ENCODE assay signal across 8 cellular contexts in the genomic region with DNA sequence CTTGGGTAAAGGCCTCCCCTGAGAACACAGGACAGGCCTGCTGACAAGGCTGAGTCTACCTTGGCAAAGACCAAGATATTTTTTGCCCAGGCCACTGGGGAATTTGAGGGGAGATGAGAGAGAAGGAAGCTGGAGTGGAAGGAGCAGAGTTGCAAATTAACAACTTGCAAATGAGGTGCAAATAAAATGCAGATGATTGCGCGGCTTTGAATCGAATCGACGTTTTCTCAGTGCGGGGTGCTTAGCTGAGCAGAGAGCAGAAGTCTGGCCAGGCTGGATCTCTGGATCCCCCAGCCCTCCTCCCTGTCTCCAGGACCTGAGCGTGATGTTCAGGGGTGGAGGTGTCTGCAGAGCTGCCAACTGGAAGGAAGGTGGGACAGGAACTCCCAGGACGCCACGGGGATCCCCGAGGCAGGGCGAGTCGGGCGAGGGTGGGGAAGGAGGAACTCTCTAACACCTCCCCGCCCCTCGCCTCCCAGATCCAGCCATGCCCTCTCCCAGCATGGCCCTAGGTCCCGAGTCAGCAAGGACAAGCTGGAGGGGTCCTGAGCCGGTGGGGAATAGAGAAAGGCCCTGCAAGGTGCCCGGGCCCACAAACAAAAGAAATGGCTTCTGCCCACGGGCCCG. TPM values are rescaled to one million over a fixed set of nuclear protein-coding genes. Genes with fewer than 3 reads are reported as not detected.
DNase-seq lines count a peak whose midpoint lies in the region; ATAC-seq and TF ChIP-seq lines count a peak whose summit lies in the region.

No MANE protein-coding gene starts in this region.

- peak overlapping the region; percentile 48 for H3K27ac Mint-ChIP-seq in neural progenitor cell

- no peaks in the 10 kb centered on the region for H3K79me2 ChIP-seq in neural progenitor cell (ENCODE audit: low read depth)

- peak overlapping the region; percentile 51 to 64 for H3K4me3 ChIP-seq in Panc1 (ENCODE audit: low read depth in 2 of 2, low read length in 2 of 2)
- H3K4me3 ChIP-seq in epithelial cell of esophagus (ENCODE audit: low read length) = peak overlapping the region; percentile 37
- peak overlapping the region; percentile 77 for H3K4me3 ChIP-seq in neural progenitor cell

- H3K9me3 Mint-ChIP-seq in neural progenitor cell = no peaks in the 10 kb centered on the region

- BruUV-seq in Panc1 (replicated peaks; lab: Mats Ljungman, UMichigan) = no TSS peak

- H2AFZ ChIP-seq in neural progenitor cell (replicated peaks) = peak overlapping the region; percentile 99

- TF ChIP-seq CTCF in 22Rv1 (IDR thresholded peaks at IDR 0.05) = no peak
- no peak for TF ChIP-seq CTCF in Panc1 (IDR thresholded peaks at IDR 0.05)
- TF ChIP-seq CTCF in epithelial cell of esophagus (IDR thresholded peaks at IDR 0.05; ENCODE audit: insufficient read depth, low read depth, low read length, missing control alignments) = no peak
- no peak for TF ChIP-seq CTCF in neural progenitor cell (IDR thresholded peaks at IDR 0.05)

- peaks cover 8% of the 10 kb centered on the region for H3K27me3 Mint-ChIP-seq in neural progenitor cell (ENCODE audit: insufficient read depth, low read depth)

- no peaks in the 10 kb centered on the region for H4K20me1 ChIP-seq in neural progenitor cell (ENCODE audit: low read depth)

- in situ Hi-C loops in Panc1 (cut with HindIII; ENCODE audit: low pct_unique_long_range_greater_than_20kb, low sequenced_read_pairs) = no loop called here

- no peaks in the 10 kb centered on the region for H3K36me3 Mint-ChIP-seq in neural progenitor cell

- CTCF ChIA-PET in Panc1 (lab: Charles Lee) = interaction anchor here (0.8 kb wide), 1 partner anchor 57 kb away, joined by 5 read pairs; no protein-coding TSS in a partner anchor

- ATAC-seq in Panc1 (peak; percentile 11), GM21576 (IDR thresholded peaks at IDR 0.05; ENCODE audit: unreplicated experiment) (no peak)

- peaks cover 13% of the 10 kb centered on the region for H3K4me1 Mint-ChIP-seq in neural progenitor cell

- POLR2A ChIA-PET in Panc1 (lab: Charles Lee) = no interaction called here

- H3K27me3 ChIP-seq in Panc1 (ENCODE audit: control insufficient read depth, insufficient read depth, low read length) (no peaks in the 10 kb centered on the region; the same call in 1 of the 2 replicates), neural progenitor cell (peaks cover 3% of the 10 kb centered on the region)

- H3K36me3 ChIP-seq in Panc1 (ENCODE audit: control insufficient read depth, insufficient read depth, low read length) (no peaks in the 10 kb centered on the region), neural progenitor cell (no peaks in the 10 kb centered on the region)

- peak overlapping the region; percentile 84 for H3K4me3 Mint-ChIP-seq in neural progenitor cell

- peak overlapping the region; percentile 49 for H3K27ac ChIP-seq in 22Rv1
- peak overlapping the region; percentile 21; the same call in 1 of the 2 replicates for H3K27ac ChIP-seq in Panc1 (ENCODE audit: low read length)
- H3K27ac ChIP-seq in neural progenitor cell = no peak overlapping the region

- peaks cover 5% of the 10 kb centered on the region for H3F3A ChIP-seq in neural progenitor cell (ENCODE audit: low read depth)

- H3K4me2 ChIP-seq in neural progenitor cell = peak overlapping the region; percentile 99

- H3K9me3 ChIP-seq in Panc1 (ENCODE audit: control insufficient read depth, insufficient read depth, low read depth, low read length) = no peaks in the 10 kb centered on the region
- no peaks in the 10 kb centered on the region for H3K9me3 ChIP-seq in neural progenitor cell (ENCODE audit: low read depth)

- DNase-seq in GM19238 (ENCODE audit: insufficient read length, low spot score) (peak; percentile 13), Panc1 (ENCODE audit: low read depth, low spot score) (no peak), epithelial cell of esophagus (ENCODE audit: low read depth) (no peak), neural progenitor cell (ENCODE audit: low spot score) (no peak), NCI-H345 treated with DMSO at 0.1 percent for 48 hours (lab: John Stamatoyannopoulos, UW; ENCODE audit: unreplicated experiment) (no peak), NOMO-1 treated with dmso at 0.1 percent for 144 hours (lab: John Stamatoyannopoulos, UW; ENCODE audit: unreplicated experiment) (no peak)

- no peak overlapping the region for H3K9ac ChIP-seq in neural progenitor cell

- intact Hi-C loops in Panc1 (cut with micrococcal nuclease; ENCODE audit: unreplicated experiment) = no loop called here

- H3K4me1 ChIP-seq in Panc1 (ENCODE audit: control insufficient read depth, insufficient read depth, low read length) = no peaks in the 10 kb centered on the region
- peaks cover 6% of the 10 kb centered on the region for H3K4me1 ChIP-seq in neural progenitor cell

RNA-seq across cellular contexts. Expression of a gene that starts 0.5 kb away (rescaled TPM):
- 0.15 TPM for total RNA-seq in Panc1 (2021; ENCODE audit: unreplicated experiment)
- 0.29 TPM for polyA plus RNA-seq in Panc1 (2012; ENCODE audit: insufficient read length)
- 0.77 and 1.4 TPM in 2 replicates for total RNA-seq in neural progenitor cell (ENCODE audit: low replicate concordance)

RNA-seq across cellular contexts. Expression of a gene that starts 20.1 kb away (rescaled TPM):
- total RNA-seq in Panc1 (2021; ENCODE audit: unreplicated experiment) (not detected), neural progenitor cell (ENCODE audit: low replicate concordance) (not detected in 2 replicates)
- polyA plus RNA-seq in Panc1 (2012; ENCODE audit: insufficient read length) = not detected

RNA-seq across cellular contexts. Expression of a gene that starts 42.8 kb away (rescaled TPM):
- total RNA-seq in Panc1 (2021; ENCODE audit: unreplicated experiment) (24.5 TPM), neural progenitor cell (ENCODE audit: low replicate concordance) (11.1 and 26.6 TPM in 2 replicates)
- polyA plus RNA-seq in Panc1 (2012; ENCODE audit: insufficient read length) = 43.8 TPM
